Comparison of ENCODE assay signal across 8 cellular contexts in the genomic region with DNA sequence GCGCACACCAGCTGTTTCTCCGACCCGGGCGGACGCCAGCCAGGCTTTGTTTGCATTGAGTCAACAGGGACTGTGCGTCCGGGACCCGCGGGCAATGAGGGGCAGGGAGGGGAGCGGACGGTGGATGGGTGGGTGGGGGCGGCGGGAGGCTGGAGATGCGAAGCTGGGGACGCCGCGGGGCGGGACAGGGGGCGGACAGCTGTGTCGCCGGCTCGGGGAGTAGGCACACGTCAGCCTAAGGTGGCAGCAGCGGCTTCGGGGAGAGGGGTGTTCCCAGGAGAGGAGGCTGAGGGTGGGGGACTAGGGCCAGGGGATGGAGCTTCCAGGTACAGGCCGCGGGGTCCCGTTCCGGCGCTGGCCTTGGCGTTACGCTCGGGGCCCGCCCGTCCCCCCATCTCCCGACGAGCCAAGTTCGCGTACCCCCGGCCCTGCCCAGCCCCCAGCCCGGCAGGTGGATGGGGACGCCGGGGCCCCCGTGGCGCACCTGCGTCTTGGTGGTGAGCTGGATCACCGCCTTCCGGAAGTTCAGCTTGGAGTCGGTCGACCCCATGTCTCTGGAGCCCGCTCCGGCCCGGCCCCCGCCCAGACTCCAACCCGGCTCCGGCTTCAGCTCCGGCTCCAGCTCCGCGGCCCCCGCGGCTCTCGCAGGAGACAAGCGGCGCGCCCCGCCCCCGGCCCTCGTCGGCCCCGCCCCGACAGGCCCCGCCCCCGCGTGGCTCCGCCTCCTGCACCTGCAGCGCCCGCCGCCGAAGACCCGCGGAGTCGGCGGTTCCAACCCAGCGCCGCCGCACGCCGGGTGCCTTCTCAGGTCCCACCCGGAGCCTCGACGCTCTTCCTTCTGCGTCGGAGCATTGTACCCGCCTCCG. TPM values are rescaled to one million over a fixed set of nuclear protein-coding genes. Genes with fewer than 3 reads are reported as not detected.
DNase-seq lines count a peak whose midpoint lies in the region; ATAC-seq and TF ChIP-seq lines count a peak whose summit lies in the region.

A gene with protein sequence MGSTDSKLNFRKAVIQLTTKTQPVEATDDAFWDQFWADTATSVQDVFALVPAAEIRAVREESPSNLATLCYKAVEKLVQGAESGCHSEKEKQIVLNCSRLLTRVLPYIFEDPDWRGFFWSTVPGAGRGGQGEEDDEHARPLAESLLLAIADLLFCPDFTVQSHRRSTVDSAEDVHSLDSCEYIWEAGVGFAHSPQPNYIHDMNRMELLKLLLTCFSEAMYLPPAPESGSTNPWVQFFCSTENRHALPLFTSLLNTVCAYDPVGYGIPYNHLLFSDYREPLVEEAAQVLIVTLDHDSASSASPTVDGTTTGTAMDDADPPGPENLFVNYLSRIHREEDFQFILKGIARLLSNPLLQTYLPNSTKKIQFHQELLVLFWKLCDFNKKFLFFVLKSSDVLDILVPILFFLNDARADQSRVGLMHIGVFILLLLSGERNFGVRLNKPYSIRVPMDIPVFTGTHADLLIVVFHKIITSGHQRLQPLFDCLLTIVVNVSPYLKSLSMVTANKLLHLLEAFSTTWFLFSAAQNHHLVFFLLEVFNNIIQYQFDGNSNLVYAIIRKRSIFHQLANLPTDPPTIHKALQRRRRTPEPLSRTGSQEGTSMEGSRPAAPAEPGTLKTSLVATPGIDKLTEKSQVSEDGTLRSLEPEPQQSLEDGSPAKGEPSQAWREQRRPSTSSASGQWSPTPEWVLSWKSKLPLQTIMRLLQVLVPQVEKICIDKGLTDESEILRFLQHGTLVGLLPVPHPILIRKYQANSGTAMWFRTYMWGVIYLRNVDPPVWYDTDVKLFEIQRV (minus strand): TSS at position 653 of the 866 bp plus-strand sequence. CDS start 103 bp downstream, at position 550.

- H3K27ac ChIP-seq in Panc1 (ENCODE audit: low read length) (no peak within 1 kb of the TSS), neutrophil (no peak within 1 kb of the TSS), stomach (peak within 1 kb of the TSS; percentile 87 to 99 (median 91))

- POLR2A ChIA-PET in Panc1 (lab: Charles Lee): interaction anchor here (0.6 to 0.8 kb wide), 4 partner anchors 40 to 453 kb away, joined by 3 to 10 read pairs (median 6); partner anchors contain the start of genes FDXR and MRPL58

- intact Hi-C loops in Panc1 (cut with micrococcal nuclease; ENCODE audit: unreplicated experiment): loop anchor here (10.0 kb wide), 1 partner anchor 132 kb away; the partner anchor contains the start of gene ARMC7
- intact Hi-C loops in stomach (cut with DNase I; ENCODE audit: low total_unique reads): no loop called here

- H3K4me1 ChIP-seq in Panc1 (ENCODE audit: control insufficient read depth, insufficient read depth, low read length): peaks cover 4% of the 10 kb centered on the region; the same call in 1 of the 2 replicates
- peaks cover 3 to 15% of the 10 kb centered on the region in 2 experiments for H3K4me1 ChIP-seq in neutrophil (ENCODE audit: control insufficient read depth in 1 of 2, insufficient read depth in 1 of 2, low read depth in 1 of 2, low read length in 1 of 2)
- peaks cover 27 to 77% (median 63%) of the 10 kb centered on the region in 4 donors for H3K4me1 ChIP-seq in stomach

- no TSS peak for BruUV-seq in Panc1 (replicated peaks; lab: Mats Ljungman, UMichigan)

- H3K36me3 ChIP-seq in Panc1 (ENCODE audit: control insufficient read depth, insufficient read depth, low read length) (no peaks in the 10 kb centered on the region), neutrophil (no peaks in the 10 kb centered on the region), stomach (no peaks in the 10 kb centered on the region)

- TF ChIP-seq CTCF in Panc1 (IDR thresholded peaks at IDR 0.05): no peak
- TF ChIP-seq CTCF in neutrophil (IDR thresholded peaks at IDR 0.05): no peak
- no peak for TF ChIP-seq CTCF in stomach (IDR thresholded peaks at IDR 0.05)

- TF ChIP-seq POLR2A in stomach (IDR thresholded peaks at IDR 0.05): no peak

- no peaks in the 10 kb centered on the region for H3K27me3 ChIP-seq in Panc1 (ENCODE audit: control insufficient read depth, insufficient read depth, low read length)
- peaks cover 77% of the 10 kb centered on the region for H3K27me3 ChIP-seq in neutrophil
- peaks cover 0 to 50% (median 12%) of the 10 kb centered on the region in 3 donors for H3K27me3 ChIP-seq in stomach

- DNase-seq in NCI-H187 (lab: John Stamatoyannopoulos, UW) (peak; percentile 19 to 77), NCI-H187 treated with DMSO at 0.1 percent for 48 hours (lab: John Stamatoyannopoulos, UW) (no peak), Panc1 (ENCODE audit: low read depth, low spot score) (no peak), activated gamma-delta T cell treated with Interleukin-2 at 50 U/mL for 16 hours (peak; percentile 78), globus pallidus (ENCODE audit: low spot score) (peak; percentile 84), stomach (peak; percentile 91)

- WGBS in stomach, 5 donors: 1 to 4% (median 1%) methylated on average over 40 to 95 of the region's 95 CpGs

- in situ Hi-C loops in Panc1 (cut with HindIII; ENCODE audit: low pct_unique_long_range_greater_than_20kb, low sequenced_read_pairs): no loop called here

- H3K9me3 ChIP-seq in Panc1 (ENCODE audit: control insufficient read depth, insufficient read depth, low read depth, low read length): no peaks in the 10 kb centered on the region
- no peaks in the 10 kb centered on the region for H3K9me3 ChIP-seq in neutrophil
- no peaks in the 10 kb centered on the region for H3K9me3 ChIP-seq in stomach

- CTCF ChIA-PET in Panc1 (lab: Charles Lee): interaction anchor here (0.6 to 1.8 kb wide), 7 partner anchors 8 to 111 kb away, joined by 3 to 10 read pairs (median 3); partner anchors contain the start of gene OTOP2

- TF ChIP-seq EP300 in stomach (IDR thresholded peaks at IDR 0.05): no peak

- ATAC-seq in Panc1 (peak; percentile 87), HG02610 (IDR thresholded peaks at IDR 0.05; ENCODE audit: unreplicated experiment) (no peak)

- H3K4me3 ChIP-seq in Panc1 (ENCODE audit: low read depth in 2 of 2, low read length in 2 of 2) (peak within 1 kb of the TSS; percentile 52 to 58), neutrophil (ENCODE audit: low read depth in 1 of 2, low read length in 1 of 2) (peak within 1 kb of the TSS; percentile 20 to 56), stomach (peak within 1 kb of the TSS; percentile 58 to 85 (median 70))

RNA-seq across cellular contexts. Expression of the gene that starts here (rescaled TPM):
- total RNA-seq in Panc1 (2021; ENCODE audit: unreplicated experiment): 10.9 TPM
- 16.6 TPM for polyA plus RNA-seq in Panc1 (2012; ENCODE audit: insufficient read length)
- 100 to 1,000 TPM in 2 of 5 donors, 10 to 100 TPM in 3; 36.5 to 304 (median 94.5) TPM for total RNA-seq in stomach
- 10 to 100 TPM; 52.7 to 85.2 (median 69.5) TPM for polyA plus RNA-seq in stomach

Comparison
In these comparisons a context has a peak if more than half of its experiments do, and no peak if none do; other contexts are left out.
1. DNase-seq: peak in NCI-H187 (2 of 2), activated gamma-delta T cell treated with Interleukin-2 at 50 U/mL for 16 hours (single experiment), globus pallidus (single experiment) and stomach (single experiment); none in NCI-H187 treated with DMSO at 0.1 percent for 48 hours (single experiment) and Panc1 (single experiment).
2. H3K27ac ChIP-seq: peak in stomach (5 of 5); none in Panc1 (single experiment) and neutrophil (single experiment).
3. Peak in every context shown above with its lines, with median percentiles within 50 percentile points of each other: H3K4me3 ChIP-seq.